Comparison of ENCODE assay signal across 1 cellular context in the genomic region with DNA sequence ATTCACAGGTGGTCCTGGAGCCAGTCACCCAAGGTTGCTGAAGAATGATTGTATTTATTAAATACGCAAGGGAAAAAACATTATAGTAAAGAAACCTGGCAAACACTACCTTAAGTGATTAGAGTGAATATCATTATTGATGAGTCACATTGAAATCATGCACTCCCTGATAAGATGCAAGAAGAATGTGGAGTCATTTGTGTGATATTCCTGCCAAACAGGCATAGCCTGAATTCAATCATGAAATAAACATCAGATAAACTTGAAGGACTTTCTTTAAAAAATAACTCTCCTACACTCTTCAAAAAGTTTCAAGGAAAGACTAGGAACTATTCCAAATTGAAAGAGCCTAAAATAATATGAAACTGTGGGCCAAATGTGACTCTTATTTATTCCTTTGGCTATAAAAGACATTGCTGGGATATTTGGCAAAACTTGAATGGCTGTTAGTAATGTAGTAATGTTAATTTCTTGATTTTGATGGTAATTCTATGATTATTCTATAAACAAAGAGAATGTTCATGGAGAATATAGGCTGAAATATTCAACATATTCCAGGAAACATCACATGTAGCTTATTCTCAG.
TF ChIP-seq lines count a peak whose summit lies in the region.

No MANE protein-coding gene starts in this region.

TF ChIP-seq in HCT116, 20 proteins besides CTCF, POLR2A, EP300 and RAD21 (continued from another document):
- TF ChIP-seq, protein P1, sequence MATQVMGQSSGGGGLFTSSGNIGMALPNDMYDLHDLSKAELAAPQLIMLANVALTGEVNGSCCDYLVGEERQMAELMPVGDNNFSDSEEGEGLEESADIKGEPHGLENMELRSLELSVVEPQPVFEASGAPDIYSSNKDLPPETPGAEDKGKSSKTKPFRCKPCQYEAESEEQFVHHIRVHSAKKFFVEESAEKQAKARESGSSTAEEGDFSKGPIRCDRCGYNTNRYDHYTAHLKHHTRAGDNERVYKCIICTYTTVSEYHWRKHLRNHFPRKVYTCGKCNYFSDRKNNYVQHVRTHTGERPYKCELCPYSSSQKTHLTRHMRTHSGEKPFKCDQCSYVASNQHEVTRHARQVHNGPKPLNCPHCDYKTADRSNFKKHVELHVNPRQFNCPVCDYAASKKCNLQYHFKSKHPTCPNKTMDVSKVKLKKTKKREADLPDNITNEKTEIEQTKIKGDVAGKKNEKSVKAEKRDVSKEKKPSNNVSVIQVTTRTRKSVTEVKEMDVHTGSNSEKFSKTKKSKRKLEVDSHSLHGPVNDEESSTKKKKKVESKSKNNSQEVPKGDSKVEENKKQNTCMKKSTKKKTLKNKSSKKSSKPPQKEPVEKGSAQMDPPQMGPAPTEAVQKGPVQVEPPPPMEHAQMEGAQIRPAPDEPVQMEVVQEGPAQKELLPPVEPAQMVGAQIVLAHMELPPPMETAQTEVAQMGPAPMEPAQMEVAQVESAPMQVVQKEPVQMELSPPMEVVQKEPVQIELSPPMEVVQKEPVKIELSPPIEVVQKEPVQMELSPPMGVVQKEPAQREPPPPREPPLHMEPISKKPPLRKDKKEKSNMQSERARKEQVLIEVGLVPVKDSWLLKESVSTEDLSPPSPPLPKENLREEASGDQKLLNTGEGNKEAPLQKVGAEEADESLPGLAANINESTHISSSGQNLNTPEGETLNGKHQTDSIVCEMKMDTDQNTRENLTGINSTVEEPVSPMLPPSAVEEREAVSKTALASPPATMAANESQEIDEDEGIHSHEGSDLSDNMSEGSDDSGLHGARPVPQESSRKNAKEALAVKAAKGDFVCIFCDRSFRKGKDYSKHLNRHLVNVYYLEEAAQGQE (IDR thresholded peaks at IDR 0.05; ENCODE audit: low read depth): no peak
- peak; percentile 93 for TF ChIP-seq JUND (IDR thresholded peaks at IDR 0.05)
- TF ChIP-seq POLR2AphosphoS5 (IDR thresholded peaks at IDR 0.05; ENCODE audit: low read depth, low read length): no peak
- TF ChIP-seq EZH2 (IDR thresholded peaks at IDR 0.05): no peak
- TF ChIP-seq TCF7L2 (IDR thresholded peaks at IDR 0.05; ENCODE audit: borderline replicate concordance, extremely low read depth, insufficient read depth, insufficient read length): peak; percentile 75
- no peak for TF ChIP-seq EZH2phosphoT487 (IDR thresholded peaks at IDR 0.05; ENCODE audit: borderline replicate concordance)
- TF ChIP-seq SRF (IDR thresholded peaks at IDR 0.05; ENCODE audit: low read depth): peak; percentile 57; the same call in 1 of the 2 replicates
- TF ChIP-seq YY1 (IDR thresholded peaks at IDR 0.05; ENCODE audit: extremely low read depth, insufficient replicate concordance, low read depth, low read length): no peak
- TF ChIP-seq, protein P2, sequence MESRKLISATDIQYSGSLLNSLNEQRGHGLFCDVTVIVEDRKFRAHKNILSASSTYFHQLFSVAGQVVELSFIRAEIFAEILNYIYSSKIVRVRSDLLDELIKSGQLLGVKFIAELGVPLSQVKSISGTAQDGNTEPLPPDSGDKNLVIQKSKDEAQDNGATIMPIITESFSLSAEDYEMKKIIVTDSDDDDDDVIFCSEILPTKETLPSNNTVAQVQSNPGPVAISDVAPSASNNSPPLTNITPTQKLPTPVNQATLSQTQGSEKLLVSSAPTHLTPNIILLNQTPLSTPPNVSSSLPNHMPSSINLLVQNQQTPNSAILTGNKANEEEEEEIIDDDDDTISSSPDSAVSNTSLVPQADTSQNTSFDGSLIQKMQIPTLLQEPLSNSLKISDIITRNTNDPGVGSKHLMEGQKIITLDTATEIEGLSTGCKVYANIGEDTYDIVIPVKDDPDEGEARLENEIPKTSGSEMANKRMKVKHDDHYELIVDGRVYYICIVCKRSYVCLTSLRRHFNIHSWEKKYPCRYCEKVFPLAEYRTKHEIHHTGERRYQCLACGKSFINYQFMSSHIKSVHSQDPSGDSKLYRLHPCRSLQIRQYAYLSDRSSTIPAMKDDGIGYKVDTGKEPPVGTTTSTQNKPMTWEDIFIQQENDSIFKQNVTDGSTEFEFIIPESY (IDR thresholded peaks at IDR 0.05; ENCODE audit: extremely low read depth, insufficient replicate concordance, low read length): no peak
- TF ChIP-seq ELF1 (IDR thresholded peaks at IDR 0.05; ENCODE audit: borderline replicate concordance, low read depth): no peak
- TF ChIP-seq SP1 (IDR thresholded peaks at IDR 0.05; ENCODE audit: low read depth): peak; percentile 90
- TF ChIP-seq ZFX (IDR thresholded peaks at IDR 0.05): no peak
- TF ChIP-seq SIN3A (IDR thresholded peaks at IDR 0.05; ENCODE audit: low read depth): peak; percentile 51; the same call in 1 of the 2 replicates
- TF ChIP-seq EGR1 (IDR thresholded peaks at IDR 0.05; ENCODE audit: low read depth): peak; percentile 36; the same call in 1 of the 2 replicates
- peak; percentile 94 for TF ChIP-seq FOSL1 (IDR thresholded peaks at IDR 0.05; ENCODE audit: low read depth)
- TF ChIP-seq ZNF274 (IDR thresholded peaks at IDR 0.05; ENCODE audit: low read depth, low read length): no peak
